Comparison of ENCODE assay signal across 17 cellular contexts in the genomic region with DNA sequence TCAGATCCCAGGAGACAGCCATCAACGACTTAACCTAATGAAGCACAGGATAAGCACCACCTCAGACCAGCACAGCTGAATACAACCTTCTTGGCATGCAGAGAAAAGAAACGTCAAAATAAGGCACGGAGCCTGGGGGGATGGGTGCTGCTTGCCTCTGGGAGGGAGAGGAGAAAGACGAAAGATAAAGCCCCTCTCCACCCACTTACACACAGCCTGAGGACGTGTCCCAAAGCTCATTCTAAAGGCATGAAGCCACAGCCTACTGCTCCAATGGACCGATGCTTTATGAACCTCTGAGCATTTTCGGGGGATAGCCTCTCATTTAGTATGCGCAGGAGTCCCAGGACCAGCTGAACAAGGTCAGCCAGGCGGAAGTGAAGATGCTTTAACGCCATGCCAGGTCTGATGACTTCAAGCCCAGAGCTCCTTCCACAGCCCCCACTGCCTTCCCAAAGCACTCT. TPM values are rescaled to one million over a fixed set of nuclear protein-coding genes. Genes with fewer than 3 reads are reported as not detected.
DNase-seq lines count a peak whose midpoint lies in the region; ATAC-seq, FAIRE-seq and TF ChIP-seq lines count a peak whose summit lies in the region.
"Had no signal": no experiment of that assay in that cellular context is flagged by ENCODE, and none has a peak within 500 bp of the region (broad histone marks: within the 10 kb centered on the region; RNA-seq: fewer than 3 reads in every experiment).

No MANE protein-coding gene starts in this region.

- H3K9ac ChIP-seq in K562 (ENCODE audit: insufficient read depth in 1 of 2, low read depth in 2 of 2, low read length in 2 of 2) = peak overlapping the region; percentile 31 to 82; a peak in 3 of 4 replicates
- no peak overlapping the region for H3K9ac ChIP-seq in neural progenitor cell

- peak; percentile 57 for DNase-seq in G401 (ENCODE audit: low spot score)
- peak in 2 of 4 experiments; percentile 72 for DNase-seq in K562 (ENCODE audit: extremely low read depth in 1 of 4, low spot score in 3 of 4)
- DNase-seq in neural progenitor cell (ENCODE audit: low spot score) = peak; percentile 63
- DNase-seq in DMS153 treated with DMSO at 0.1 percent for 48 hours (lab: John Stamatoyannopoulos, UW; ENCODE audit: unreplicated experiment) = no peak
- DNase-seq in SJCRH30 = no peak
- no peak for DNase-seq in NCI-H1092 (lab: John Stamatoyannopoulos, UW)
- DNase-seq: natural killer cell; NCI-H1694; NCI-H526 treated with DMSO at 0.1 percent for 48 hours; stimulated activated CD4-positive, alpha-beta T cell treated with anti-CD3 and anti-CD28 coated beads, Interleukin-4, amount 100 ng/mL, for 24 hours; T-helper 9 cell; upper lobe of right lung had no signal

- H3K9me3 ChIP-seq in KOPT-K1 (ENCODE audit: insufficient read depth, low read length, poor library complexity, severe bottlenecking) = no peaks in the 10 kb centered on the region
- H3K9me3 ChIP-seq in K562 (replicated peaks; ENCODE audit: control insufficient read depth, insufficient read depth, low read depth, low read length) = no peaks in the 10 kb centered on the region
- H3K9me3 ChIP-seq in neural progenitor cell (ENCODE audit: low read depth) = no peaks in the 10 kb centered on the region
- H3K9me3 ChIP-seq in SJCRH30 (replicated peaks) = no peaks in the 10 kb centered on the region
- H3K9me3 ChIP-seq: upper lobe of right lung had no signal

- H3K4me1 Mint-ChIP-seq in neural progenitor cell = peaks cover 11% of the 10 kb centered on the region

- H3K27me3 ChIP-seq in K562 (ENCODE audit: control insufficient read depth in 2 of 2, insufficient read depth in 2 of 2, low read length in 2 of 2) (no peaks in the 10 kb centered on the region), neural progenitor cell (no peaks in the 10 kb centered on the region), SJCRH30 (no peaks in the 10 kb centered on the region)
- H3K27me3 ChIP-seq: upper lobe of right lung had no signal

- FAIRE-seq in K562 (lab: Jason Lieb, UNC) = peak; percentile 89

- H4K20me1 ChIP-seq in K562 (replicated peaks; ENCODE audit: control insufficient read depth, insufficient read depth, low read length) = peaks cover 16% of the 10 kb centered on the region
- peaks cover 20% of the 10 kb centered on the region for H4K20me1 ChIP-seq in neural progenitor cell (ENCODE audit: low read depth)

- H2AFZ ChIP-seq in K562 (ENCODE audit: low read depth, low read length) (no peak overlapping the region), neural progenitor cell (replicated peaks) (no peak overlapping the region)

- H3K79me2 ChIP-seq in K562 (ENCODE audit: control insufficient read depth, insufficient read depth, low read length) = peaks cover 95% of the 10 kb centered on the region
- peaks cover 19% of the 10 kb centered on the region for H3K79me2 ChIP-seq in neural progenitor cell (ENCODE audit: low read depth)

- TF ChIP-seq EP300 in K562 (IDR thresholded peaks at IDR 0.05; ENCODE audit: low read length) = no peak

- ATAC-seq in K562 (peak; percentile 76), GM19455 (IDR thresholded peaks at IDR 0.05; ENCODE audit: unreplicated experiment) (no peak)
- ATAC-seq: HCT116, natural killer cell, Right ventricle myocardium inferior, upper lobe of right lung had no signal

- TF ChIP-seq CTCF in K562 (IDR thresholded peaks at IDR 0.05 in 2 of 3, conservative IDR thresholded peaks at IDR 0.05 in 1 of 3; ENCODE audit: insufficient read depth in 2 of 3, low read depth in 1 of 3, low read length in 3 of 3) (no peak), neural progenitor cell (IDR thresholded peaks at IDR 0.05) (no peak)

- TF ChIP-seq RAD21 in K562 (CRISPR knock-in tag; conservative IDR thresholded peaks at IDR 0.05 in 1 of 2, IDR thresholded peaks at IDR 0.05 in 1 of 2) = no peak

- peak overlapping the region; percentile 70 for H3K4me2 ChIP-seq in K562 (ENCODE audit: insufficient read depth, low read length)
- peak overlapping the region; percentile 71 for H3K4me2 ChIP-seq in neural progenitor cell

- 18% methylated on average over 10 of the region's 10 CpGs for WGBS in K562 (ENCODE audit: insufficient coverage, low coverage, missing lambda C conversion rate)

- peaks cover 40 to 43% of the 10 kb centered on the region in 2 experiments for H3K4me1 ChIP-seq in K562 (replicated peaks in 1 of 2; ENCODE audit: control insufficient read depth in 2 of 2, insufficient read depth in 2 of 2, low read length in 2 of 2)
- H3K4me1 ChIP-seq in neural progenitor cell = peaks cover 18% of the 10 kb centered on the region
- H3K4me1 ChIP-seq in SJCRH30 = no peaks in the 10 kb centered on the region

- H3K4me3 ChIP-seq in K562 (no peak overlapping the region), neural progenitor cell (peak overlapping the region; percentile 22), SJCRH30 (no peak overlapping the region)
- H3K4me3 ChIP-seq: upper lobe of right lung had no signal

- H3F3A ChIP-seq in neural progenitor cell (ENCODE audit: low read depth) = peaks cover 9% of the 10 kb centered on the region

- peaks cover 2% of the 10 kb centered on the region for H3K27me3 Mint-ChIP-seq in neural progenitor cell (ENCODE audit: insufficient read depth, low read depth)

- H3K27ac ChIP-seq in KOPT-K1 (ENCODE audit: low read depth, low read length, poor library complexity, severe bottlenecking) (peak overlapping the region; percentile 67), K562 (ENCODE audit: extremely low read depth, low read depth, low read length) (peak overlapping the region; percentile 35), neural progenitor cell (peak overlapping the region; percentile 81), SJCRH30 (no peak overlapping the region)
- H3K27ac ChIP-seq: C4-2B, upper lobe of right lung had no signal

- peaks cover 3% of the 10 kb centered on the region for H3K9me1 ChIP-seq in K562 (ENCODE audit: control insufficient read depth, insufficient read depth, low read length)

- H3K27ac Mint-ChIP-seq in neural progenitor cell = no peak overlapping the region

- no TSS peak for BruUV-seq in K562 (replicated peaks; lab: Mats Ljungman, UMichigan)

- no peak for TF ChIP-seq POLR2A in K562 (conservative IDR thresholded peaks at IDR 0.05)

- CTCF ChIA-PET in K562 (lab: Yijun Ruan, JAX; ENCODE audit: low intra/inter-chr PET ratio) = no interaction called here

- POLR2A ChIA-PET in K562 (lab: Yijun Ruan, JAX) = interaction anchor here (0.8 to 4.5 kb wide), 8 partner anchors 9 to 46 kb away, joined by 3 to 17 read pairs (median 4); a partner anchor contains a TSS

- H3K36me3 Mint-ChIP-seq in neural progenitor cell = peaks cover 23% of the 10 kb centered on the region
- H3K36me3 Mint-ChIP-seq: natural killer cell had no signal

- intact Hi-C loops in K562 (cut with micrococcal nuclease) = no loop called here

- in situ Hi-C loops in G401 (cut with HindIII; ENCODE audit: low sequenced_read_pairs) = no loop called here
- in situ Hi-C loops in K562 (cut with MboI) = no loop called here

- no peaks in the 10 kb centered on the region for H3K9me3 Mint-ChIP-seq in neural progenitor cell
- H3K9me3 Mint-ChIP-seq: natural killer cell had no signal

- H3K4me3 Mint-ChIP-seq in neural progenitor cell = no peak overlapping the region
- H3K4me3 Mint-ChIP-seq: natural killer cell had no signal

- H3K36me3 ChIP-seq in KOPT-K1 (ENCODE audit: insufficient read depth, low read length) (peaks cover 15% of the 10 kb centered on the region; the same call in 1 of the 2 replicates), K562 (ENCODE audit: control insufficient read depth, insufficient read depth, low read length) (peaks cover 70% of the 10 kb centered on the region), neural progenitor cell (no peaks in the 10 kb centered on the region), SJCRH30 (no peaks in the 10 kb centered on the region)

RNA-seq across cellular contexts. Expression of a gene that starts 31.1 kb away (rescaled TPM):
- 32.7 and 35.9 TPM in 2 replicates for total RNA-seq in G401 (2014; rRNA removed; shearing (Covaris generic))
- total RNA-seq in K562 (2011; cell fraction: chromatin; rRNA removed; ENCODE audit: low replicate concordance) = 87.4 and 216 TPM in 2 replicates
- 182 and 184 TPM in 2 replicates for total RNA-seq in K562 (2011; cell fraction: nucleolus; rRNA removed)
- 128 and 145 TPM in 2 replicates for total RNA-seq in K562 (2011; cell fraction: nucleoplasm; rRNA removed)
- total RNA-seq in K562 (2014; rRNA removed) = 75.5 and 95.5 TPM in 2 replicates
- 23.7 and 31.8 TPM in 2 replicates for total RNA-seq in K562 (2014; rRNA removed; fragmentation: Illumina TruSeq; extraction: Trizol)
- total RNA-seq in K562 (2015; rRNA removed; fragmentation: Illumina TruSeq; extraction: Trizol) = 48.9 and 53.8 TPM in 2 replicates
- total RNA-seq in K562 (2021) = 98.9 and 108 TPM in 2 replicates
- polyA plus RNA-seq in K562 (2011; rRNA removed) = 34.3 and 40.9 TPM in 2 replicates
- 50.0 and 87.1 TPM in 2 replicates for polyA plus RNA-seq in K562 (2011; cell fraction: cytosol; rRNA removed)
- polyA plus RNA-seq in K562 (2011; cell fraction: nucleus; rRNA removed) = 25.8 and 38.5 TPM in 2 replicates
- polyA plus RNA-seq in K562 (2012) = 67.8 and 92.0 TPM in 2 replicates
- polyA plus RNA-seq in K562 (2014; fragmentation: Illumina TruSeq; extraction: Trizol) = 25.1 and 50.7 TPM in 2 replicates
- polyA plus RNA-seq in K562 (2014; fragmentation: Nextera tagmentation; extraction: Ambion mirVana) = 1 to 10 TPM; 1.5 to 2.4 TPM
- 50.5 and 57.8 TPM in 2 replicates for polyA plus RNA-seq in K562 (2014; rRNA removed)
- polyA minus RNA-seq in K562 (2011; rRNA and poly(A)+ RNA removed) = 57.6 and 96.4 TPM in 2 replicates
- polyA minus RNA-seq in K562 (2011; cell fraction: cytosol; rRNA and poly(A)+ RNA removed) = 126 and 151 TPM in 2 replicates
- polyA minus RNA-seq in K562 (2011; cell fraction: nucleus; rRNA and poly(A)+ RNA removed) = 24.9 and 34.4 TPM in 2 replicates
- total RNA-seq in neural progenitor cell (ENCODE audit: low replicate concordance) = 11.6 and 34.5 TPM in 2 replicates
- total RNA-seq in SJCRH30 (2014; rRNA removed; shearing (Covaris generic)) = 13.6 TPM in 2 replicates

RNA-seq across cellular contexts. Expression of a gene that starts 46.6 kb away (rescaled TPM):
- 12.9 and 15.8 TPM in 2 replicates for total RNA-seq in G401 (2014; rRNA removed; shearing (Covaris generic))
- 66.2 and 212 TPM in 2 replicates for total RNA-seq in K562 (2011; cell fraction: chromatin; rRNA removed; ENCODE audit: low replicate concordance)
- total RNA-seq in K562 (2011; cell fraction: nucleolus; rRNA removed) = 117 and 131 TPM in 2 replicates
- total RNA-seq in K562 (2011; cell fraction: nucleoplasm; rRNA removed) = 80.1 and 84.7 TPM in 2 replicates
- total RNA-seq in K562 (2014; rRNA removed) (12.6 and 15.6 TPM in 2 replicates), K562 (2014; rRNA removed; fragmentation: Illumina TruSeq; extraction: Trizol) (4.7 and 6.9 TPM in 2 replicates), K562 (2015; rRNA removed; fragmentation: Illumina TruSeq; extraction: Trizol) (7.4 and 7.7 TPM in 2 replicates), K562 (2021) (18.6 and 19.0 TPM in 2 replicates), neural progenitor cell (ENCODE audit: low replicate concordance) (11.0 and 12.0 TPM in 2 replicates)
- polyA plus RNA-seq in K562 (2011; rRNA removed) (13.5 and 22.6 TPM in 2 replicates), K562 (2014; fragmentation: Illumina TruSeq; extraction: Trizol) (8.3 and 9.1 TPM in 2 replicates), K562 (2014; fragmentation: Nextera tagmentation; extraction: Ambion mirVana) (1 to 10 TPM in 1 of 2 experiments, under 1 TPM in 1; 0.92 to 1.1 TPM), K562 (2014; rRNA removed) (15.1 and 19.9 TPM in 2 replicates)
- 16.3 and 19.3 TPM in 2 replicates for polyA plus RNA-seq in K562 (2011; cell fraction: cytosol; rRNA removed)
- polyA plus RNA-seq in K562 (2011; cell fraction: nucleus; rRNA removed) = 115 and 146 TPM in 2 replicates
- 10.0 and 16.5 TPM in 2 replicates for polyA plus RNA-seq in K562 (2012)
- 7.5 and 9.5 TPM in 2 replicates for polyA minus RNA-seq in K562 (2011; rRNA and poly(A)+ RNA removed)
- 8.0 and 12.0 TPM in 2 replicates for polyA minus RNA-seq in K562 (2011; cell fraction: cytosol; rRNA and poly(A)+ RNA removed)
- polyA minus RNA-seq in K562 (2011; cell fraction: nucleus; rRNA and poly(A)+ RNA removed) = 25.0 and 31.0 TPM in 2 replicates
- total RNA-seq in SJCRH30 (2014; rRNA removed; shearing (Covaris generic)) = 1.6 and 1.9 TPM in 2 replicates

Comparison
In these comparisons a context has a peak if more than half of its experiments do, and no peak if none do; other contexts are left out.
1. DNase-seq: peak in G401 (single experiment) and neural progenitor cell (single experiment); none in DMS153 treated with DMSO at 0.1 percent for 48 hours (single experiment), SJCRH30 (0 of 2) and NCI-H1092 (single experiment).